Comparison of ENCODE assay signal across 21 cellular contexts in genomic region chr2:236866542-236867340, GRCh38.
A peak's percentile ranks its signal among the peaks of the same experiment; 100 is the strongest.
DNase-seq lines count a peak whose midpoint lies in the region; ATAC-seq, FAIRE-seq and TF ChIP-seq lines count a peak whose summit lies in the region.
"Had no signal": no experiment of that assay in that cellular context is flagged by ENCODE, and none has a peak within 500 bp of the region (broad histone marks: within the 10 kb centered on the region; RNA-seq: fewer than 3 reads in every experiment).

No MANE protein-coding gene starts in this region.

- H3K14ac ChIP-seq in mesenchymal stem cell (ENCODE audit: low read length in 2 of 2), result no peak overlapping the region

- CTCF ChIA-PET in activated CD8-positive, alpha-beta memory T cell treated with anti-CD3 and anti-CD28 coated beads, Interleukin-2, amount 10 ng/mL, durations not matched to agents 7 days and 5 days (lab: Charles Lee), result no interaction called here

- H4K8ac ChIP-seq in mesenchymal stem cell (ENCODE audit: low read length), result no peak overlapping the region

- TF ChIP-seq POLR2A in vagina (IDR thresholded peaks at IDR 0.05), result no peak
- TF ChIP-seq POLR2A in spleen (IDR thresholded peaks at IDR 0.05), result no peak

- peaks cover 8% of the 10 kb centered on the region for H3K4me1 ChIP-seq in mesenchymal stem cell (ENCODE audit: control insufficient read depth, insufficient read depth, low read depth, low read length)
- peaks cover 9% of the 10 kb centered on the region for H3K4me1 ChIP-seq in vagina
- peaks cover 0 to 45% (median 20%) of the 10 kb centered on the region in 6 donors for H3K4me1 ChIP-seq in spleen
- H3K4me1 ChIP-seq: tibial artery had no signal

- H2BK120ac ChIP-seq in mesenchymal stem cell (ENCODE audit: low read depth, low read length), result no peak overlapping the region

- H3K23ac ChIP-seq in mesenchymal stem cell (ENCODE audit: low read length in 2 of 2), result no peak overlapping the region

- intact Hi-C loops in vagina (cut with DNase I), result no loop called here
- intact Hi-C loops in spleen (cut with DNase I; ENCODE audit: low total_unique reads), result no loop called here

- H3K27me3 Mint-ChIP-seq in activated CD8-positive, alpha-beta memory T cell treated with anti-CD3 and anti-CD28 coated beads, Interleukin-2, amount 10 ng/mL, durations not matched to agents 7 days and 5 days, result peaks cover 3% of the 10 kb centered on the region

- H3K4me2 ChIP-seq in mesenchymal stem cell (ENCODE audit: low read length, poor library complexity, severe bottlenecking), result no peak overlapping the region

- no peaks in the 10 kb centered on the region for H3K9me3 Mint-ChIP-seq in activated CD8-positive, alpha-beta memory T cell treated with anti-CD3 and anti-CD28 coated beads, Interleukin-2, amount 10 ng/mL, durations not matched to agents 7 days and 5 days (ENCODE audit: low read depth)
- H3K9me3 Mint-ChIP-seq: activated CD4-positive, alpha-beta T cell treated with anti-CD3 and anti-CD28 coated beads, Interleukin-2, amount 10 ng/mL, durations not matched to agents 24 days and 14 days had no signal

- no peak overlapping the region for H3K18ac ChIP-seq in mesenchymal stem cell (ENCODE audit: low read depth in 1 of 2, low read length in 2 of 2)

- H3K27ac ChIP-seq in mesenchymal stem cell (ENCODE audit: low read length, poor library complexity, severe bottlenecking) (no peak overlapping the region), vagina (no peak overlapping the region), spleen (peak overlapping the region in 3 of 8 donors; percentile 41 to 74 (median 54))
- H3K27ac ChIP-seq: 22Rv1, esophagus squamous epithelium, GM23248, tibial artery had no signal

- H2BK12ac ChIP-seq in mesenchymal stem cell (ENCODE audit: low read length in 2 of 2), result peak overlapping the region in 1 of 2 experiments; percentile 68

- H3K79me1 ChIP-seq in mesenchymal stem cell (replicated peaks; ENCODE audit: low read length, poor library complexity, severe bottlenecking), result no peaks in the 10 kb centered on the region

- H2BK5ac ChIP-seq in mesenchymal stem cell (ENCODE audit: low read depth, low read length, poor library complexity, severe bottlenecking), result no peak overlapping the region

- H3K36me3 ChIP-seq in mesenchymal stem cell (ENCODE audit: control insufficient read depth in 1 of 2, insufficient read depth in 2 of 2, low read depth in 1 of 2, low read length in 2 of 2) (no peaks in the 10 kb centered on the region), vagina (no peaks in the 10 kb centered on the region), spleen (no peaks in the 10 kb centered on the region)
- H3K36me3 ChIP-seq: esophagus squamous epithelium, tibial artery had no signal

- H3K27ac Mint-ChIP-seq in activated CD8-positive, alpha-beta memory T cell treated with anti-CD3 and anti-CD28 coated beads, Interleukin-2, amount 10 ng/mL, durations not matched to agents 7 days and 5 days, result no peak overlapping the region
- H3K27ac Mint-ChIP-seq: activated CD4-positive, alpha-beta T cell treated with anti-CD3 and anti-CD28 coated beads, Interleukin-2, amount 10 ng/mL, durations not matched to agents 24 days and 14 days; B cell had no signal

- H2AK5ac ChIP-seq in mesenchymal stem cell (ENCODE audit: low read length, severe bottlenecking), result no peak overlapping the region

- H3K4ac ChIP-seq in mesenchymal stem cell (ENCODE audit: low read depth in 1 of 2, low read length in 2 of 2), result no peak overlapping the region

- ATAC-seq in activated CD8-positive, alpha-beta memory T cell treated with anti-CD3 and anti-CD28 coated beads, Interleukin-2, amount 10 ng/mL, durations not matched to agents 7 days and 5 days, result no peak
- no peak for ATAC-seq in esophagus mucosa
- ATAC-seq: left colon had no signal

- TF ChIP-seq CTCF in vagina (IDR thresholded peaks at IDR 0.05), result no peak
- TF ChIP-seq CTCF in spleen (IDR thresholded peaks at IDR 0.05 in 8 of 11, conservative IDR thresholded peaks at IDR 0.05 in 3 of 11), result no peak

- peak overlapping the region; percentile 8 for H4K91ac ChIP-seq in mesenchymal stem cell (ENCODE audit: low read length)

- H3K9me3 ChIP-seq in mesenchymal stem cell (ENCODE audit: control insufficient read depth, low read length), result peaks cover 3% of the 10 kb centered on the region
- H3K9me3 ChIP-seq in vagina, result no peaks in the 10 kb centered on the region
- H3K9me3 ChIP-seq in spleen, result peaks cover 0 to 35% (median 27%) of the 10 kb centered on the region in 8 donors
- H3K9me3 ChIP-seq: esophagus squamous epithelium had no signal

- H3K4me1 Mint-ChIP-seq in activated CD8-positive, alpha-beta memory T cell treated with anti-CD3 and anti-CD28 coated beads, Interleukin-2, amount 10 ng/mL, durations not matched to agents 7 days and 5 days, result peaks cover 6% of the 10 kb centered on the region

- peak overlapping the region; percentile 8 for H2BK15ac ChIP-seq in mesenchymal stem cell (ENCODE audit: low read depth, poor library complexity, severe bottlenecking)

- peak; percentile 21 for DNase-seq in activated CD8-positive, alpha-beta memory T cell treated with anti-CD3 and anti-CD28 coated beads for 24 hours
- no peak for DNase-seq in activated CD8-positive, alpha-beta memory T cell treated with anti-CD3 and anti-CD28 coated beads, Interleukin-2, amount 50 U/mL, for 4 hours
- DNase-seq in activated CD8-positive, alpha-beta memory T cell treated with anti-CD3 and anti-CD28 coated beads, Interleukin-2, amount 10 ng/mL, durations not matched to agents 7 days and 5 days, result peak; percentile 23
- DNase-seq in mesenchymal stem cell, result no peak
- DNase-seq in vagina (ENCODE audit: extremely low spot score in 2 of 2), result peak; percentile 65 to 85
- no peak for DNase-seq in GM19239 (ENCODE audit: insufficient read length, low spot score)
- DNase-seq in spleen, result no peak
- DNase-seq: activated CD4-positive, alpha-beta T cell treated with anti-CD3 and anti-CD28 coated beads, Interleukin-2, amount 10 ng/mL, durations not matched to agents 24 days and 14 days; activated naive CD4-positive, alpha-beta T cell; amygdala; central memory CD4-positive, alpha-beta T cell; esophagus squamous epithelium; GM23248; left colon; NCI-H1694 treated with DMSO at 0.1 percent for 48 hours; NCI-H2227 treated with DMSO at 0.1 percent for 48 hours; retina had no signal

- 98% methylated on average over 9 of the region's 10 CpGs for WGBS in mesenchymal stem cell
- WGBS in spleen, 5 donors, result 70 to 80% (median 75%) methylated on average over 9 to 10 of the region's 10 CpGs

- H3K4me3 Mint-ChIP-seq in activated CD8-positive, alpha-beta memory T cell treated with anti-CD3 and anti-CD28 coated beads, Interleukin-2, amount 10 ng/mL, durations not matched to agents 7 days and 5 days, result no peak overlapping the region
- H3K4me3 Mint-ChIP-seq: activated CD4-positive, alpha-beta T cell treated with anti-CD3 and anti-CD28 coated beads, Interleukin-2, amount 10 ng/mL, durations not matched to agents 24 days and 14 days; B cell had no signal

- H3K27me3 ChIP-seq in mesenchymal stem cell (ENCODE audit: control insufficient read depth in 1 of 2, insufficient read depth in 1 of 2, low read length in 2 of 2) (no peaks in the 10 kb centered on the region), vagina (no peaks in the 10 kb centered on the region), spleen (replicated peaks in 1 of 7) (peaks cover 0 to 9% (median 0%) of the 10 kb centered on the region in 7 donors)
- H3K27me3 ChIP-seq: esophagus squamous epithelium, tibial artery had no signal

- FAIRE-seq in GM19239 (lab: Jason Lieb, UNC), result no peak

- no peak overlapping the region for H3K9ac ChIP-seq in mesenchymal stem cell (ENCODE audit: low read length)
- H3K9ac ChIP-seq: GM23248 had no signal

- no peak overlapping the region for H2AFZ ChIP-seq in mesenchymal stem cell (ENCODE audit: low read depth, low read length)
- H2AFZ ChIP-seq: GM23248 had no signal

- H3K4me3 ChIP-seq in mesenchymal stem cell (ENCODE audit: insufficient read depth in 1 of 2, low read depth in 1 of 2, low read length in 2 of 2) (no peak overlapping the region), vagina (no peak overlapping the region), spleen (no peak overlapping the region)
- H3K4me3 ChIP-seq: esophagus squamous epithelium, GM23248, tibial artery had no signal

- no peaks in the 10 kb centered on the region for H3K36me3 Mint-ChIP-seq in activated CD8-positive, alpha-beta memory T cell treated with anti-CD3 and anti-CD28 coated beads, Interleukin-2, amount 10 ng/mL, durations not matched to agents 7 days and 5 days

Comparison
In these comparisons a context has a peak if more than half of its experiments do, and no peak if none do; other contexts are left out.
1. DNase-seq: peak in activated CD8-positive, alpha-beta memory T cell treated with anti-CD3 and anti-CD28 coated beads for 24 hours (single experiment), activated CD8-positive, alpha-beta memory T cell treated with anti-CD3 and anti-CD28 coated beads, Interleukin-2, amount 10 ng/mL, durations not matched to agents 7 days and 5 days (single experiment) and vagina (2 of 2); none in activated CD8-positive, alpha-beta memory T cell treated with anti-CD3 and anti-CD28 coated beads, Interleukin-2, amount 50 U/mL, for 4 hours (single experiment), mesenchymal stem cell (single experiment), GM19239 (single experiment) and spleen (single experiment).